Comparison of ENCODE assay signal across 11 cellular contexts in the genomic region with DNA sequence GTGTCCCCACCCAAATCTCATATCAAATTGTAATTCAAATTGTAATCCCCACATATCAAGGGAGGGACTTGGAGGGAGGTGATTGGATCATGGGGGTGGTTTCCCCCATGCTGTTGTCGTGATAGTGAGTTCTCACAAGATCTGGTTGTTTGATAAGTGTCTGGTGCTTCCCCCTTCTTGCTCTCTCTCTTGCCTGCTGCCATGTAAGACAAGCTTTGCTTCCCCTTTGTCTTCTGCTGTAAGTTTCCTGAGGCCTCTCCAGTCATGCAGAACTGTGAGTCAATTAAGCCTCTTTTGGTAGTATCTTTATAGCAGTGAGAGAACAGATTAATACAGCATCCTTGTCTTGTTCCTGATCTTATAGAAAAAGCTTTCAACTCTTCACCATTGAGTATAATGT.
DNase-seq lines count a peak whose midpoint lies in the region; ATAC-seq and FAIRE-seq lines count a peak whose summit lies in the region.
"Had no signal": no experiment of that assay in that cellular context is flagged by ENCODE, and none has a peak within 500 bp of the region (broad histone marks: within the 10 kb centered on the region; RNA-seq: fewer than 3 reads in every experiment).

No MANE protein-coding gene starts in this region.

- no peak for DNase-seq in GM18507 (ENCODE audit: extremely low spot score, insufficient read length, low read depth)
- no peak for DNase-seq in central memory CD8-positive, alpha-beta T cell (ENCODE audit: low spot score in 2 of 2)
- no peak for DNase-seq in NCI-H146 treated with DMSO at 0.1 percent for 48 hours (lab: John Stamatoyannopoulos, UW; ENCODE audit: unreplicated experiment)
- DNase-seq in activated CD4-positive, alpha-beta T cell treated with anti-CD3 and anti-CD28 coated beads, Interleukin-2, amount 50 U/mL, for 48 hours = no peak
- DNase-seq in COR-L47 (lab: John Stamatoyannopoulos, UW) = no peak
- DNase-seq: left ventricle myocardium superior had no signal

- peak; percentile 70 for FAIRE-seq in GM18507 (lab: Jason Lieb, UNC)
- FAIRE-seq: H1 had no signal

- ATAC-seq in GM21447 (IDR thresholded peaks at IDR 0.05; ENCODE audit: unreplicated experiment) = peak; percentile 88
- peak; percentile 83 for ATAC-seq in HG03460 (IDR thresholded peaks at IDR 0.05; ENCODE audit: unreplicated experiment)
- ATAC-seq in central memory CD8-positive, alpha-beta T cell (replicated peaks; ENCODE audit: extremely low read depth, poor library complexity, severe bottlenecking) = no peak
- no peak for ATAC-seq in HG03097 (IDR thresholded peaks at IDR 0.05; ENCODE audit: low FRiP score, unreplicated experiment)
- ATAC-seq: left ventricle myocardium superior had no signal

- H3K4me3 Mint-ChIP-seq in central memory CD8-positive, alpha-beta T cell = no peak overlapping the region
- H3K4me3 Mint-ChIP-seq: brain had no signal

- no peaks in the 10 kb centered on the region for H3K9me3 Mint-ChIP-seq in central memory CD8-positive, alpha-beta T cell

- H3K27ac Mint-ChIP-seq in central memory CD8-positive, alpha-beta T cell (ENCODE audit: low read depth) = peak overlapping the region; percentile 18
- H3K27ac Mint-ChIP-seq: brain had no signal

- no peaks in the 10 kb centered on the region for H3K27me3 Mint-ChIP-seq in central memory CD8-positive, alpha-beta T cell
- H3K27me3 Mint-ChIP-seq: brain had no signal

- no peaks in the 10 kb centered on the region for H3K36me3 Mint-ChIP-seq in central memory CD8-positive, alpha-beta T cell (ENCODE audit: insufficient read depth)

- no peaks in the 10 kb centered on the region for H3K4me1 Mint-ChIP-seq in central memory CD8-positive, alpha-beta T cell
- H3K4me1 Mint-ChIP-seq: brain had no signal

Comparison
In these comparisons a context has a peak if more than half of its experiments do, and no peak if none do; other contexts are left out.
1. ATAC-seq: peak in GM21447 (single experiment) and HG03460 (single experiment); none in central memory CD8-positive, alpha-beta T cell (single experiment) and HG03097 (single experiment).